Comparison of ENCODE assay signal across 13 cellular contexts in the genomic region with DNA sequence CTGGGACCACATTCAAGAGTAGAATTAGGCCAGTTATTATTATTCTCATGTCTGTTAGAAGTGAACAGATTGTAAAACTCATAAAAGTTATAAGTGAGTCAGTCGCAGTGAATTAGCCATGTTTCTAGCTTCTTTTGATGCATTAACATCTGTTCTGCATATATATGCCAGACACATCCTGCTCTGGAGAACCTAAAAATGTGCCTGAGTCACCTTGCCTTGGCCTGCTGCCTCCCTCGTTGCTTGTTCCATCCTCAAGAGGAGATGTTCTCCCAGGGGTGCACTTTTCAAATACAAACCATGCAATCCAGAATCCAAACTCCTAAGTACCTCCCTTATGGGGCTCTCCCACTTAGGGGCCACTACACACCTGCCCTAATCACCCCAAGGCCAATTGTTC. TPM values are rescaled to one million over a fixed set of nuclear protein-coding genes. Genes with fewer than 3 reads are reported as not detected.
"Had no signal": no experiment of that assay in that cellular context is flagged by ENCODE, and none has a peak within 500 bp of the region (broad histone marks: within the 10 kb centered on the region; RNA-seq: fewer than 3 reads in every experiment).

No MANE protein-coding gene starts in this region.

- H3K9me3 ChIP-seq: sigmoid colon had no signal

- H3K27me3 ChIP-seq: cardiac muscle cell, hepatocyte, sigmoid colon had no signal

- H3K79me2 ChIP-seq: hepatocyte had no signal

- H3K27me3 Mint-ChIP-seq: activated CD8-positive, alpha-beta T cell treated with anti-CD3 and anti-CD28 coated beads for 36 hours had no signal

- H3K4me2 ChIP-seq: hepatocyte had no signal

- DNase-seq: activated CD8-positive, alpha-beta memory T cell treated with anti-CD3 and anti-CD28 coated beads, Interleukin-2, amount 50 U/mL, for 4 hours; activated CD8-positive, alpha-beta T cell treated with anti-CD3 and anti-CD28 coated beads for 36 hours; activated naive CD4-positive, alpha-beta T cell treated with anti-CD3 and anti-CD28 coated beads for 36 hours; kidney; sigmoid colon; stimulated activated CD4-positive, alpha-beta T cell treated with anti-CD3 and anti-CD28 coated beads, Interleukin-12 subunit alpha, Interleukin-12 subunit beta, amount 100 ng/mL, for 4 hours; stimulated activated naive CD4-positive, alpha-beta T cell; substantia nigra; T1000 had no signal

- H2AFZ ChIP-seq: hepatocyte had no signal

- H3K4me3 ChIP-seq: cardiac muscle cell, hepatocyte, sigmoid colon had no signal

- H3K4me3 Mint-ChIP-seq: activated CD8-positive, alpha-beta T cell treated with anti-CD3 and anti-CD28 coated beads for 36 hours; activated naive CD4-positive, alpha-beta T cell treated with anti-CD3 and anti-CD28 coated beads for 36 hours; activated T-helper 1 cell treated with anti-CD3 and anti-CD28 coated beads, Interleukin-12 subunit alpha, Interleukin-12 subunit beta, Interleukin-2, Interleukin-4 antibody, amounts not matched to agents 30 ng/mL and 10 ng/mL and 1 ng/mL, durations not matched to agents 14 hours and 24 hours and 36 hours; neural crest cell had no signal

- H3K27ac ChIP-seq: cardiac muscle cell had no signal

- H3K27ac Mint-ChIP-seq: activated CD8-positive, alpha-beta T cell treated with anti-CD3 and anti-CD28 coated beads for 36 hours; activated naive CD4-positive, alpha-beta T cell treated with anti-CD3 and anti-CD28 coated beads for 36 hours; activated T-helper 1 cell treated with anti-CD3 and anti-CD28 coated beads, Interleukin-12 subunit alpha, Interleukin-12 subunit beta, Interleukin-2, Interleukin-4 antibody, amounts not matched to agents 30 ng/mL and 10 ng/mL and 1 ng/mL, durations not matched to agents 14 hours and 24 hours and 36 hours had no signal

- H3K9me3 Mint-ChIP-seq: activated CD8-positive, alpha-beta T cell treated with anti-CD3 and anti-CD28 coated beads for 36 hours; activated naive CD4-positive, alpha-beta T cell treated with anti-CD3 and anti-CD28 coated beads for 36 hours; activated T-helper 1 cell treated with anti-CD3 and anti-CD28 coated beads, Interleukin-12 subunit alpha, Interleukin-12 subunit beta, Interleukin-2, Interleukin-4 antibody, amounts not matched to agents 30 ng/mL and 10 ng/mL and 1 ng/mL, durations not matched to agents 14 hours and 24 hours and 36 hours had no signal

- H3K36me3 ChIP-seq: cardiac muscle cell had no signal

- ATAC-seq: activated CD8-positive, alpha-beta T cell treated with anti-CD3 and anti-CD28 coated beads for 36 hours had no signal

RNA-seq across cellular contexts. Expression of a gene that starts 14.8 kb away (rescaled TPM):
- total RNA-seq: activated CD8-positive, alpha-beta T cell treated with anti-CD3 and anti-CD28 coated beads for 36 hours; activated naive CD4-positive, alpha-beta T cell treated with anti-CD3 and anti-CD28 coated beads for 36 hours; activated T-helper 1 cell treated with anti-CD3 and anti-CD28 coated beads, Interleukin-12 subunit alpha, Interleukin-12 subunit beta, Interleukin-2, Interleukin-4 antibody, amounts not matched to agents 30 ng/mL and 10 ng/mL and 1 ng/mL, durations not matched to agents 14 hours and 24 hours and 36 hours had no signal
